In genomic region chr13:99085846-99086148, GRCh38 we compare ENCODE assay signal across 8 cellular contexts.
A peak's percentile ranks its signal among the peaks of the same experiment; 100 is the strongest.
DNase-seq lines count a peak whose midpoint lies in the region; ATAC-seq and TF ChIP-seq lines count a peak whose summit lies in the region.

No MANE protein-coding gene starts in this region.

- H3K27ac Mint-ChIP-seq in T-helper 1 cell treated with Interleukin-12 subunit alpha and Interleukin-12 subunit beta and Interleukin-4 antibody, amounts not matched to agents 30 μg/mL and 1 μg/mL, for 36 hours, result peak overlapping the region; percentile 64
- H3K27ac Mint-ChIP-seq in activated naive CD8-positive, alpha-beta T cell, result peak overlapping the region; percentile 58

- H3K4me3 Mint-ChIP-seq in T-helper 1 cell treated with Interleukin-12 subunit alpha and Interleukin-12 subunit beta and Interleukin-4 antibody, amounts not matched to agents 30 μg/mL and 1 μg/mL, for 36 hours, result peak overlapping the region; percentile 86
- H3K4me3 Mint-ChIP-seq in activated naive CD8-positive, alpha-beta T cell, result peak overlapping the region; percentile 89

- ATAC-seq in HG03442 (IDR thresholded peaks at IDR 0.05; ENCODE audit: unreplicated experiment) (no peak), HG03571 (IDR thresholded peaks at IDR 0.05; ENCODE audit: unreplicated experiment) (no peak)

- no peak for DNase-seq in T-helper 1 cell
- DNase-seq in kidney epithelial cell (ENCODE audit: low read depth), result no peak
- no peak for DNase-seq in substantia nigra (lab: John Stamatoyannopoulos, UW)
- no peak for DNase-seq in NCI-H1436 (lab: John Stamatoyannopoulos, UW)

- no peaks in the 10 kb centered on the region for H3K36me3 ChIP-seq in kidney epithelial cell (ENCODE audit: control insufficient read depth, insufficient read depth, low read length)

- H3K27ac ChIP-seq in substantia nigra (ENCODE audit: low read depth, low read length, poor library complexity, severe bottlenecking), result peak overlapping the region; percentile 49

- H3K27me3 Mint-ChIP-seq in T-helper 1 cell treated with Interleukin-12 subunit alpha and Interleukin-12 subunit beta and Interleukin-4 antibody, amounts not matched to agents 30 μg/mL and 1 μg/mL, for 36 hours (ENCODE audit: low read depth), result no peaks in the 10 kb centered on the region
- no peaks in the 10 kb centered on the region for H3K27me3 Mint-ChIP-seq in activated naive CD8-positive, alpha-beta T cell

- no peaks in the 10 kb centered on the region for H3K9me3 Mint-ChIP-seq in T-helper 1 cell treated with Interleukin-12 subunit alpha and Interleukin-12 subunit beta and Interleukin-4 antibody, amounts not matched to agents 30 μg/mL and 1 μg/mL, for 36 hours
- H3K9me3 Mint-ChIP-seq in activated naive CD8-positive, alpha-beta T cell (ENCODE audit: low read depth), result no peaks in the 10 kb centered on the region

- H3K27me3 ChIP-seq in kidney epithelial cell (ENCODE audit: control insufficient read depth, insufficient read depth, low read length), result no peaks in the 10 kb centered on the region

- peak overlapping the region; percentile 80 for H3K4me3 ChIP-seq in kidney epithelial cell (ENCODE audit: low read depth, low read length)

- peaks cover 34% of the 10 kb centered on the region for H3K4me1 Mint-ChIP-seq in T-helper 1 cell treated with Interleukin-12 subunit alpha and Interleukin-12 subunit beta and Interleukin-4 antibody, amounts not matched to agents 30 μg/mL and 1 μg/mL, for 36 hours (ENCODE audit: low read depth)
- H3K4me1 Mint-ChIP-seq in activated naive CD8-positive, alpha-beta T cell (ENCODE audit: low read depth), result peaks cover 46% of the 10 kb centered on the region

- peaks cover 2% of the 10 kb centered on the region for H3K36me3 Mint-ChIP-seq in T-helper 1 cell treated with Interleukin-12 subunit alpha and Interleukin-12 subunit beta and Interleukin-4 antibody, amounts not matched to agents 30 μg/mL and 1 μg/mL, for 36 hours (ENCODE audit: low read depth)
- no peaks in the 10 kb centered on the region for H3K36me3 Mint-ChIP-seq in activated naive CD8-positive, alpha-beta T cell

- no peak for TF ChIP-seq CTCF in kidney epithelial cell (IDR thresholded peaks at IDR 0.05; ENCODE audit: insufficient read depth, low read length, poor library complexity, severe bottlenecking)
